Comparison of ENCODE assay signal across 1 cellular context in the genomic region with DNA sequence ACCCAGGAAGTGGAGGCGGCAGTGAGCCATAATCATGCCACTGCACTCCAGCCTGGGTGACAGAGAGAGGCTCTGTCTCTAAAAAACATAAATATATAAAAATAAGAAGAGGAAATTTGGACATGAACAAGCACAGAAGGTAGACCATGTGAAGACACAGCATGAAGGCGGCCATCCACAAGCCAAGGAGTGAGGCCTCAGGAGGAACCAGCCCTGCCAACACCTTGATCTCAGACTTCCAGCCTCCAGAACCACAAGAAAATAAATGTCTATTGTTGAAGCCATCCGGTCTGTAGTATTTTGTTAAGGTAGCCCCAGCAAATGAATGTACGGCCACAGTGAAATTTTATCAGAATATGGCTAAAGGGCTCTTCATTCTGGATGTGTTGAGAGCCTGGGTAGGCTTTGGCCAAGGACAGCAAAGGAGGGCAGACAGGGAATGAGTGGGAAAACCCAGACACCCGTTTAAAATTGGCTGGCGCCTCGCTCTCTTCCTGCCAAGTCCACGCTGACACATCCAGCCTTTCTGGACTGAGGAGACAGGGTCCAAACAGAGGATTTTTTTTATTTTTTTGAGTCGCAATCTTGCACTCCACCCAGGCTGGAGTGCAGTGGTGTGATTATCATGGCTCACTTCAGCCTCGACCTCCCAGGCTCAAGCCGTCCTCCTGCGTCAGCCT.
TF ChIP-seq lines count a peak whose summit lies in the region.

No MANE protein-coding gene starts in this region.

TF ChIP-seq in H1, 55 proteins besides CTCF, POLR2A, EP300 and RAD21:
- TF ChIP-seq RXRA (IDR thresholded peaks at IDR 0.05; ENCODE audit: insufficient read depth, low read depth, low read length) (no peak), CHD2 (IDR thresholded peaks at IDR 0.05; ENCODE audit: low read length) (no peak), YY1 (IDR thresholded peaks at IDR 0.05; ENCODE audit: low read depth, low read length) (no peak), HDAC2 (IDR thresholded peaks at IDR 0.05; ENCODE audit: borderline replicate concordance in 1 of 2, low read depth in 2 of 2, low read length in 2 of 2) (no peak), RFX5 (IDR thresholded peaks at IDR 0.05; ENCODE audit: borderline replicate concordance, low read depth, low read length) (no peak), JUND (IDR thresholded peaks at IDR 0.05; ENCODE audit: low read length) (no peak)
